Comparison of ENCODE assay signal across 28 cellular contexts in genomic region chr18:3723554-3723953, GRCh38.
A peak's percentile ranks its signal among the peaks of the same experiment; 100 is the strongest.
DNase-seq lines count a peak whose midpoint lies in the region; ATAC-seq, FAIRE-seq and TF ChIP-seq lines count a peak whose summit lies in the region.
"Had no signal": no experiment of that assay in that cellular context is flagged by ENCODE, and none has a peak within 500 bp of the region (broad histone marks: within the 10 kb centered on the region; RNA-seq: fewer than 3 reads in every experiment).

No MANE protein-coding gene starts in this region.

- TF ChIP-seq CTCF in A549 (IDR thresholded peaks at IDR 0.05) (no peak), nephron progenitor cell (IDR thresholded peaks at IDR 0.05) (no peak), glutamatergic neuron (IDR thresholded peaks at IDR 0.05; ENCODE audit: partially characterized antibody, unreplicated experiment) (no peak)

- CTCF ChIA-PET in A549 (lab: Yijun Ruan, JAX) = interaction anchor here (1.0 to 1.1 kb wide), 2 partner anchors 9 to 19 kb away, joined by 3 read pairs; no protein-coding TSS in a partner anchor

- peaks cover 1% of the 10 kb centered on the region for H3K27me3 Mint-ChIP-seq in dendritic cell treated with granulocyte-macrophage colony-stimulating factor and Interleukin-4, amounts not matched to agents 40 ng/mL and 50 ng/mL, for 4 days
- H3K27me3 Mint-ChIP-seq in nephron progenitor cell (ENCODE audit: low read depth, poor library complexity) (no peaks in the 10 kb centered on the region), glutamatergic neuron (ENCODE audit: unreplicated experiment) (peaks cover 2% of the 10 kb centered on the region)
- H3K27me3 Mint-ChIP-seq: progenitor cell of endocrine pancreas had no signal

- H3K4me3 Mint-ChIP-seq in dendritic cell treated with granulocyte-macrophage colony-stimulating factor and Interleukin-4, amounts not matched to agents 40 ng/mL and 50 ng/mL, for 4 days = no peak overlapping the region
- H3K4me3 Mint-ChIP-seq in nephron progenitor cell (no peak overlapping the region), glutamatergic neuron (ENCODE audit: unreplicated experiment) (no peak overlapping the region)
- H3K4me3 Mint-ChIP-seq: activated CD4-positive, alpha-beta T cell treated with anti-CD3 and anti-CD28 coated beads, Interleukin-2, amount 10 ng/mL, durations not matched to agents 7 days and 5 days; activated naive CD4-positive, alpha-beta T cell treated with anti-CD3 and anti-CD28 coated beads for 36 hours; activated T-cell treated with anti-CD3 and anti-CD28 coated beads, Interleukin-2, amount 50 U/mL, for 72 hours had no signal

- peak overlapping the region; percentile 79 for H3K27ac Mint-ChIP-seq in dendritic cell treated with granulocyte-macrophage colony-stimulating factor and Interleukin-4, amounts not matched to agents 40 ng/mL and 50 ng/mL, for 4 days
- H3K27ac Mint-ChIP-seq in nephron progenitor cell (peak overlapping the region; percentile 16), glutamatergic neuron (ENCODE audit: unreplicated experiment) (no peak overlapping the region)
- H3K27ac Mint-ChIP-seq: activated CD4-positive, alpha-beta T cell treated with anti-CD3 and anti-CD28 coated beads, Interleukin-2, amount 10 ng/mL, durations not matched to agents 7 days and 5 days; activated naive CD4-positive, alpha-beta T cell treated with anti-CD3 and anti-CD28 coated beads for 36 hours; activated T-cell treated with anti-CD3 and anti-CD28 coated beads, Interleukin-2, amount 50 U/mL, for 72 hours had no signal

- H3K9me3 ChIP-seq in A549 = no peaks in the 10 kb centered on the region
- H3K9me3 ChIP-seq: sigmoid colon had no signal

- no peak for TF ChIP-seq EP300 in A549 (IDR thresholded peaks at IDR 0.05)

- DNase-seq in A549 (ENCODE audit: low read depth in 1 of 2, low spot score in 1 of 2) = no peak
- DNase-seq in HT-29 (ENCODE audit: low spot score) = peak; percentile 35
- no peak for DNase-seq in nephron progenitor cell
- no peak for DNase-seq in glutamatergic neuron
- DNase-seq in COLO668 (lab: John Stamatoyannopoulos, UW; ENCODE audit: unreplicated experiment) = no peak
- DNase-seq: activated CD4-positive, alpha-beta T cell treated with anti-CD3 and anti-CD28 coated beads, Interleukin-2, amount 10 ng/mL, durations not matched to agents 7 days and 5 days; activated naive CD4-positive, alpha-beta T cell treated with anti-CD3 and anti-CD28 coated beads for 36 hours; activated T-cell treated with anti-CD3 and anti-CD28 coated beads, Interleukin-2, amount 50 U/mL, for 72 hours; amniotic stem cell; C1 segment of cervical spinal cord; effector CD8-positive, alpha-beta T cell; head of caudate nucleus; MV-4-11; NCI-H1694 treated with DMSO at 0.1 percent for 48 hours; NCI-H2171; PC-9; Right ventricle myocardium superior; sigmoid colon; stimulated activated CD4-positive, alpha-beta T cell treated with anti-CD3 and anti-CD28 coated beads, Interleukin-15, amount 100 ng/mL, for 24 hours; stimulated activated naive CD8-positive, alpha-beta T cell treated with anti-CD3 and anti-CD28 coated beads, Interleukin-15, Interleukin-2, amounts not matched to agents 100 U/mL and 50 U/mL, for 24 hours had no signal

- no peak overlapping the region for H3K4me3 ChIP-seq in A549
- H3K4me3 ChIP-seq: PC-9, sigmoid colon had no signal

- peaks cover 34% of the 10 kb centered on the region for H3K4me1 ChIP-seq in A549

- intact Hi-C loops in dendritic cell treated with granulocyte-macrophage colony-stimulating factor and Interleukin-4, amounts not matched to agents 40 ng/mL and 50 ng/mL, for 4 days (cut with micrococcal nuclease) = no loop called here

- no peak for TF ChIP-seq RAD21 in A549 (conservative IDR thresholded peaks at IDR 0.05 in 1 of 2, IDR thresholded peaks at IDR 0.05 in 1 of 2)

- peak overlapping the region; percentile 49 for H3K4me2 ChIP-seq in A549
- H3K4me2 ChIP-seq: KMS-11, PC-9 had no signal

- no peak for FAIRE-seq in A549 (lab: Jason Lieb, UNC)
- FAIRE-seq: bronchial epithelial cell, colon, HTR-8/SVneo had no signal

- no peak overlapping the region for H3K27ac ChIP-seq in A549
- H3K27ac ChIP-seq: KMS-11, PC-9 had no signal

- no peak for TF ChIP-seq POLR2A in A549 (IDR thresholded peaks at IDR 0.05; ENCODE audit: low read length)

- H3K36me3 Mint-ChIP-seq in dendritic cell treated with granulocyte-macrophage colony-stimulating factor and Interleukin-4, amounts not matched to agents 40 ng/mL and 50 ng/mL, for 4 days (ENCODE audit: low read depth) = no peaks in the 10 kb centered on the region
- H3K36me3 Mint-ChIP-seq in nephron progenitor cell (ENCODE audit: low read depth) = peaks cover 5% of the 10 kb centered on the region
- no peaks in the 10 kb centered on the region for H3K36me3 Mint-ChIP-seq in glutamatergic neuron (ENCODE audit: unreplicated experiment)

- ATAC-seq in A549 = no peak
- ATAC-seq in GM18520 (IDR thresholded peaks at IDR 0.05; ENCODE audit: unreplicated experiment) = no peak
- ATAC-seq: activated T-cell treated with anti-CD3 and anti-CD28 coated beads, Interleukin-2, amount 50 U/mL, for 72 hours; HCT116; stimulated activated naive CD8-positive, alpha-beta T cell treated with anti-CD3 and anti-CD28 coated beads, Interleukin-15, Interleukin-2, amounts not matched to agents 100 U/mL and 50 U/mL, for 24 hours had no signal

- POLR2A ChIA-PET in A549 (lab: Yijun Ruan, JAX) = no interaction called here

- no peaks in the 10 kb centered on the region for H3K9me3 Mint-ChIP-seq in dendritic cell treated with granulocyte-macrophage colony-stimulating factor and Interleukin-4, amounts not matched to agents 40 ng/mL and 50 ng/mL, for 4 days
- H3K9me3 Mint-ChIP-seq in nephron progenitor cell = peaks cover 4% of the 10 kb centered on the region
- no peaks in the 10 kb centered on the region for H3K9me3 Mint-ChIP-seq in glutamatergic neuron (ENCODE audit: unreplicated experiment)
- H3K9me3 Mint-ChIP-seq: activated CD4-positive, alpha-beta T cell treated with anti-CD3 and anti-CD28 coated beads, Interleukin-2, amount 10 ng/mL, durations not matched to agents 7 days and 5 days; activated naive CD4-positive, alpha-beta T cell treated with anti-CD3 and anti-CD28 coated beads for 36 hours; activated T-cell treated with anti-CD3 and anti-CD28 coated beads, Interleukin-2, amount 50 U/mL, for 72 hours had no signal

- H3K4me1 Mint-ChIP-seq in dendritic cell treated with granulocyte-macrophage colony-stimulating factor and Interleukin-4, amounts not matched to agents 40 ng/mL and 50 ng/mL, for 4 days (ENCODE audit: low read depth) = peaks cover 60% of the 10 kb centered on the region
- H3K4me1 Mint-ChIP-seq in nephron progenitor cell (peaks cover 39% of the 10 kb centered on the region), glutamatergic neuron (ENCODE audit: low read depth, unreplicated experiment) (peaks cover 5% of the 10 kb centered on the region)
- H3K4me1 Mint-ChIP-seq: activated CD4-positive, alpha-beta T cell treated with anti-CD3 and anti-CD28 coated beads, Interleukin-2, amount 10 ng/mL, durations not matched to agents 7 days and 5 days had no signal

TF ChIP-seq in A549, 52 proteins besides CTCF, POLR2A, EP300 and RAD21:
- TF ChIP-seq FOXS1 (CRISPR knock-in tag; IDR thresholded peaks at IDR 0.05) (no peak), SMC3 (IDR thresholded peaks at IDR 0.05) (no peak), FOSL2 (IDR thresholded peaks at IDR 0.05) (no peak), FOSL2 (CRISPR knock-in tag; IDR thresholded peaks at IDR 0.05) (no peak), E2F6 (IDR thresholded peaks at IDR 0.05; ENCODE audit: borderline replicate concordance, low read depth) (no peak), ZC3H11A (IDR thresholded peaks at IDR 0.05) (no peak), TFCP2L1 (CRISPR knock-in tag; IDR thresholded peaks at IDR 0.05) (no peak), CBX8 (IDR thresholded peaks at IDR 0.05) (no peak), BHLHE40 (IDR thresholded peaks at IDR 0.05; ENCODE audit: low read depth, low read length) (no peak), HOXA7 (CRISPR knock-in tag; IDR thresholded peaks at IDR 0.05) (no peak), ZFP36 (IDR thresholded peaks at IDR 0.05; ENCODE audit: borderline replicate concordance, partially characterized antibody) (no peak), JUNB (IDR thresholded peaks at IDR 0.05) (no peak)
